ENCODE assay signal across 9 cellular contexts in the genomic region with DNA sequence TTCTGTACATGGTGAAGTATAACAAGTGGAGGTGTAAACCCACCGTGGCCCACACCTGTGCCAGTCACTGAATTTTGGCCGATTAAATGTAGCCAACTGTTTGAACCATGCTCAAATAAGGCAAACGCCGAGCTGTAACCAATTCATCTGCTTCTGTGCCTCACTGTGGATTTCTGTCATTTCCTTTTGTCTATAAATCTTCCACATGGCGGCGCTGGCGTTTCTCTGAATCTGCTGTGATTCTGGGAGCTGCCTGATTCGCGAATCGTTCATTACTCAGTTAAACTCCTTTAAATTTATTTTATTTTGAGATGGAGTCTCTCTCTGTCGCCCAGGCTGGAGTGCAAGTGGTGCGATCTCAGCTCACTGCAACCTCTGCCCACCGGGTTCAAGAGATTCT. TPM values are rescaled to one million over a fixed set of nuclear protein-coding genes. Genes with fewer than 3 reads are reported as not detected.
DNase-seq lines count a peak whose midpoint lies in the region; ATAC-seq and TF ChIP-seq lines count a peak whose summit lies in the region.
"Had no signal": no experiment of that assay in that cellular context is flagged by ENCODE, and none has a peak within 500 bp of the region (broad histone marks: within the 10 kb centered on the region; RNA-seq: fewer than 3 reads in every experiment).

No MANE protein-coding gene starts in this region.

- H3K27ac ChIP-seq in PC-3 (ENCODE audit: low read length) (no peak overlapping the region), esophagus squamous epithelium (no peak overlapping the region)

- CTCF ChIA-PET in PC-3 (lab: Charles Lee), result interaction anchor here (0.5 kb wide), 1 partner anchor 205 kb away, joined by 3 read pairs; no protein-coding TSS in a partner anchor

- H3K9me3 ChIP-seq in PC-3 (ENCODE audit: low read length) (no peaks in the 10 kb centered on the region), esophagus squamous epithelium (no peaks in the 10 kb centered on the region)

- no peaks in the 10 kb centered on the region for H3K79me2 ChIP-seq in PC-3 (ENCODE audit: low read length)

- no TSS peak for BruUV-seq in PC-3 (replicated peaks; lab: Mats Ljungman, UMichigan)

- H3K9me3 Mint-ChIP-seq in endothelial cell (ENCODE audit: unreplicated experiment), result no peaks in the 10 kb centered on the region

- H3K9me2 ChIP-seq in PC-3 (replicated peaks; ENCODE audit: low read length), result no peaks in the 10 kb centered on the region

- H3K4me1 Mint-ChIP-seq in endothelial cell (ENCODE audit: unreplicated experiment), result peaks cover 16% of the 10 kb centered on the region
- H3K4me1 Mint-ChIP-seq: naive thymus-derived CD4-positive, alpha-beta T cell had no signal

- intact Hi-C loops in PC-3 (cut with micrococcal nuclease), result no loop called here
- intact Hi-C loops in esophagus squamous epithelium (cut with DNase I), result no loop called here

- TF ChIP-seq CTCF in PC-3 (conservative IDR thresholded peaks at IDR 0.05; ENCODE audit: low read depth, low read length), result peak; percentile 29; the same call in 1 of the 2 replicates
- TF ChIP-seq CTCF in endothelial cell (IDR thresholded peaks at IDR 0.05; ENCODE audit: unreplicated experiment), result no peak
- peak in 2 of 6 experiments; percentile 5 to 18 for TF ChIP-seq CTCF in esophagus squamous epithelium (IDR thresholded peaks at IDR 0.05)

- no peak overlapping the region for H3K9ac ChIP-seq in PC-3 (ENCODE audit: low read length)

- no peak overlapping the region for H3K4me3 Mint-ChIP-seq in endothelial cell (ENCODE audit: unreplicated experiment)
- H3K4me3 Mint-ChIP-seq: naive thymus-derived CD4-positive, alpha-beta T cell had no signal

- WGBS in esophagus squamous epithelium, 2 donors, result 54 to 56% methylated on average over 9 to 11 of the region's 13 CpGs

- no peaks in the 10 kb centered on the region for H3K36me3 Mint-ChIP-seq in endothelial cell (ENCODE audit: low read depth, unreplicated experiment)
- H3K36me3 Mint-ChIP-seq: naive thymus-derived CD4-positive, alpha-beta T cell had no signal

- H3K4me3 ChIP-seq in PC-3 (ENCODE audit: low read length), result no peak overlapping the region
- no peak overlapping the region for H3K4me3 ChIP-seq in esophagus squamous epithelium

- no peak for TF ChIP-seq POLR2A in esophagus squamous epithelium (IDR thresholded peaks at IDR 0.05)

- POLR2A ChIA-PET in PC-3 (lab: Charles Lee; ENCODE audit: unreplicated experiment), result no interaction called here

- H3K4me1 ChIP-seq in PC-3 (ENCODE audit: insufficient read depth, low read length), result peaks cover 4% of the 10 kb centered on the region; the same call in 1 of the 2 replicates
- no peaks in the 10 kb centered on the region for H3K4me1 ChIP-seq in esophagus squamous epithelium

- no peaks in the 10 kb centered on the region for H4K20me1 ChIP-seq in PC-3 (ENCODE audit: low read length)

- H2AFZ ChIP-seq in PC-3 (ENCODE audit: low read length), result no peak overlapping the region

- DNase-seq in activated T-cell treated with anti-CD3 and anti-CD28 coated beads, Interleukin-2, amount 50 U/mL, for 48 hours, result peak; percentile 63 to 65
- DNase-seq in activated T-cell treated with anti-CD3 and anti-CD28 coated beads for 4 hours, result no peak
- DNase-seq in PC-3, result peak; percentile 19
- peak; percentile 44 for DNase-seq in endothelial cell (ENCODE audit: low spot score)
- peak; percentile 9 to 21 (median 14) for DNase-seq in stimulated activated CD4-positive, alpha-beta T cell treated with anti-CD3 and anti-CD28 coated beads, TNF-alpha, amount 100 ng/mL, for 48 hours (ENCODE audit: low read depth in 3 of 3)
- DNase-seq in GDM1 (lab: John Stamatoyannopoulos, UW), result no peak
- DNase-seq in esophagus squamous epithelium (lab: John Stamatoyannopoulos, UW), result no peak
- DNase-seq in NCI-H1930 (lab: John Stamatoyannopoulos, UW), result no peak

- no peaks in the 10 kb centered on the region for H3K27me3 Mint-ChIP-seq in endothelial cell (ENCODE audit: unreplicated experiment)

- no peaks in the 10 kb centered on the region for H3K36me3 ChIP-seq in PC-3 (ENCODE audit: low read depth, low read length)
- H3K36me3 ChIP-seq in esophagus squamous epithelium, result no peaks in the 10 kb centered on the region

- no peak overlapping the region for H3K4me2 ChIP-seq in PC-3 (ENCODE audit: low read length)

- no peaks in the 10 kb centered on the region for H3K27me3 ChIP-seq in PC-3 (ENCODE audit: low read length)
- H3K27me3 ChIP-seq in esophagus squamous epithelium, result no peaks in the 10 kb centered on the region

- no peak overlapping the region for H3K27ac Mint-ChIP-seq in endothelial cell (ENCODE audit: unreplicated experiment)
- H3K27ac Mint-ChIP-seq: naive thymus-derived CD4-positive, alpha-beta T cell had no signal

- no peaks in the 10 kb centered on the region for H3F3A ChIP-seq in PC-3 (ENCODE audit: low read length, unreplicated experiment)

- ATAC-seq in PC-3, result no peak
- ATAC-seq: naive thymus-derived CD4-positive, alpha-beta T cell had no signal

RNA-seq across cellular contexts. Expression of a gene that starts 19.2 kb away (rescaled TPM):
- total RNA-seq in PC-3 (2014; rRNA removed), result not detected in 2 replicates
- total RNA-seq in endothelial cell (ENCODE audit: unreplicated experiment), result not detected
- not detected for total RNA-seq in esophagus squamous epithelium
- total RNA-seq: naive thymus-derived CD4-positive, alpha-beta T cell had no signal

Comparison
In these comparisons a context has a peak if more than half of its experiments do, and no peak if none do; other contexts are left out.
1. DNase-seq: peak in activated T-cell treated with anti-CD3 and anti-CD28 coated beads, Interleukin-2, amount 50 U/mL, for 48 hours (2 of 2), PC-3 (single experiment), endothelial cell (single experiment) and stimulated activated CD4-positive, alpha-beta T cell treated with anti-CD3 and anti-CD28 coated beads, TNF-alpha, amount 100 ng/mL, for 48 hours (3 of 3); none in activated T-cell treated with anti-CD3 and anti-CD28 coated beads for 4 hours (single experiment), GDM1 (single experiment), esophagus squamous epithelium (single experiment) and NCI-H1930 (0 of 2).